Comparison of ENCODE assay signal across 12 cellular contexts in the genomic region with DNA sequence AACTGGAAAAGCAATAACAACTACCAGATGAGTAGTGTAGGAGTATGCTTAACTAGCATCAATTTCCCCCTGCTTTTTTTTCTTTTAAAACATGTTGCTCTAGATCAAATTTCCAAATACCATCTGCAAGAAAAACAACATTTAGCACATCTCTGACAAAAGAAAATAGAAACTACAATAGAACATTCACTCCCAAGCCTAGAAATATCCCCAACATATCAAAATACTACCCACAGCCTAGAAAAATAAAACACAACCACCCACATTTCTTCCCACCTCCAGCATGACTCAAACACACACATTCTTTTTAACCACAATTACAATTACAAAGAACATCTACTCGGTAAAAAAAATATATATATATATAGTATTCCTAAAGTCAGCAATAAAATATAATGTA.
"Had no signal": no experiment of that assay in that cellular context is flagged by ENCODE, and none has a peak within 500 bp of the region (broad histone marks: within the 10 kb centered on the region; RNA-seq: fewer than 3 reads in every experiment).

No MANE protein-coding gene starts in this region.

- FAIRE-seq: kidney, small intestine had no signal

- DNase-seq: activated CD4-positive, alpha-beta memory T cell treated with anti-CD3 and anti-CD28 coated beads for 36 hours; activated CD4-positive, alpha-beta T cell treated with anti-CD3 and anti-CD28 coated beads for 1 hour; activated naive CD4-positive, alpha-beta T cell; activated naive CD8-positive, alpha-beta T cell treated with anti-CD3 and anti-CD28 coated beads, Interleukin-2, amount 50 U/mL, for 24 hours; body of pancreas; gastrocnemius medialis; kidney; naive B cell; small intestine; SW 1271; thyroid gland had no signal

- H3K9me3 ChIP-seq: body of pancreas, esophagus muscularis mucosa, gastrocnemius medialis, thyroid gland had no signal

- H3K4me1 ChIP-seq: body of pancreas, esophagus muscularis mucosa, gastrocnemius medialis, thyroid gland had no signal

- H3K4me3 ChIP-seq: body of pancreas, esophagus muscularis mucosa, gastrocnemius medialis, thyroid gland had no signal

- ATAC-seq: activated naive CD8-positive, alpha-beta T cell treated with anti-CD3 and anti-CD28 coated beads, Interleukin-2, amount 50 U/mL, for 24 hours; body of pancreas; gastrocnemius medialis had no signal

- H3K27ac ChIP-seq: body of pancreas, esophagus muscularis mucosa, gastrocnemius medialis, thyroid gland had no signal

- H3K27me3 ChIP-seq: body of pancreas, esophagus muscularis mucosa, gastrocnemius medialis, thyroid gland had no signal

- H3K36me3 ChIP-seq: esophagus muscularis mucosa, gastrocnemius medialis, thyroid gland had no signal
